ENCODE assay signal across 16 cellular contexts in the genomic region with DNA sequence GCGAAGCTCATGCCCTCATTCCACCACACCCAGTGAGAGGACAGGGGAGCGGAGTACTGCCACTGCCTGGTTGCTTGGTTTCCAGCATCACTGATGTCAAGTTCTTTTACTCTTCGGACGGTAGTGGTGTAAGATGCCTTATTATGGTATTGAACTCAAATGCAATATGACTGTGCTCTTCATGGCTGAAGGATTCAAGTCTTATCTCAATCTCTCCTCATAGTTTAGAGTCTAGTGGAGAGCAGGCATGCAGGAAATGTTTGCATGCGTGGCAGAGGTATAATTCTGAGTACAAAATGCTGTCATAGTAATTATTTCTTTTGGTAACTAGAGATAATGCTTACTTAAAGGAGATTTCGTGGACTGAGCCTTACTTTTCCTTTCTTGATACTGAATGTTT. TPM values are rescaled to one million over a fixed set of nuclear protein-coding genes. Genes with fewer than 3 reads are reported as not detected.
"Had no signal": no experiment of that assay in that cellular context is flagged by ENCODE, and none has a peak within 500 bp of the region (broad histone marks: within the 10 kb centered on the region; RNA-seq: fewer than 3 reads in every experiment).

No MANE protein-coding gene starts in this region.

RNA-seq across cellular contexts. Expression of a gene that starts 46.5 kb away (rescaled TPM):
- total RNA-seq: activated B cell treated with CpG ODN at 0.5 μM for 24 hours; activated CD4-positive, alpha-beta memory T cell treated with anti-CD3 and anti-CD28 coated beads for 36 hours; activated CD4-positive, alpha-beta T cell treated with anti-CD3 and anti-CD28 coated beads, Interleukin-2, amount 10 ng/mL, durations not matched to agents 24 days and 14 days; activated CD8-positive, alpha-beta memory T cell treated with anti-CD3 and anti-CD28 coated beads for 36 hours; activated CD8-positive, alpha-beta T cell treated with anti-CD3 and anti-CD28 coated beads for 36 hours; activated naive CD4-positive, alpha-beta T cell treated with anti-CD3 and anti-CD28 coated beads for 36 hours; activated naive CD4-positive, alpha-beta T cell treated with anti-CD3 and anti-CD28 coated beads, Interleukin-2, amount 50 U/mL, for 72 hours; activated naive CD8-positive, alpha-beta T cell treated with anti-CD3 and anti-CD28 coated beads for 36 hours; activated T-cell treated with anti-CD3 and anti-CD28 coated beads, Interleukin-2, amount 50 U/mL, for 4 hours; activated T-cell treated with anti-CD3 and anti-CD28 coated beads, Interleukin-2, amount 50 U/mL, for 72 hours; activated T-helper 1 cell treated with anti-CD3 and anti-CD28 coated beads, Interleukin-12 subunit alpha, Interleukin-12 subunit beta, Interleukin-2, Interleukin-4 antibody, amounts not matched to agents 30 ng/mL and 10 ng/mL and 1 ng/mL, durations not matched to agents 14 hours and 24 hours and 36 hours; activated T-helper 17 cell treated with anti-CD3 and anti-CD28 coated beads, Interleukin-2, amount 50 U/mL, for 72 hours; adrenal gland; ascending aorta; bronchial epithelial cell; cardiac muscle cell had no signal
- polyA plus RNA-seq: adrenal gland, cardiac muscle cell had no signal
